In the genomic region with DNA sequence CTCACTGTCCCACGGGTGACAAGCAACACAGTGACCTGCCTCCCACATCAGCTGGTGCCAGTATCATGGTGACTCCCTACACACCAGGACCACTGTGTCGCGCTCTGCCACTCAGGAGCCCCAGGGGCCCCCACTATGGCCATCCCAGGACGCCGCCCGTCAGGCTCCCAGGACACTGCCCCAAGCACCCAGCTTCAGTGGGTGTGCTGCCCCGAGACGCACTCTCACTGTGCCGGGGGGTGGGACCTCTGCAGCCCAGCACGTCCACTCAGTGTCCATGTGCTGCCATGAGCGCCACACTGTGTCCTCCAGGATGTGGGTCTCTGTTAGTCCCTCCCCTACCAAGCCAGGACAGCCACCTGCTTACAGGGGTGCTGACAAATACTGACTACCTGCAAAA, we compare ENCODE assay signal across 17 cellular contexts.
"Had no signal": no experiment of that assay in that cellular context is flagged by ENCODE, and none has a peak within 500 bp of the region (broad histone marks: within the 10 kb centered on the region; RNA-seq: fewer than 3 reads in every experiment).

No MANE protein-coding gene starts in this region.

- H3K9me3 ChIP-seq: ascending aorta, spleen had no signal

- DNase-seq: activated CD4-positive, alpha-beta T cell treated with anti-CD3 and anti-CD28 coated beads, Interleukin-2, amount 50 U/mL, for 4 hours; activated CD4-positive, CD25-positive, alpha-beta regulatory T cell; activated effector memory CD4-positive, alpha-beta T cell treated with anti-CD3 and anti-CD28 coated beads, Interleukin-2, amount 50 U/mL, for 16 hours; activated naive CD8-positive, alpha-beta T cell treated with anti-CD3 and anti-CD28 coated beads, Interleukin-2, amount 10 ng/mL, durations not matched to agents 7 days and 5 days; activated T-cell treated with anti-CD3 and anti-CD28 coated beads, Interleukin-2, amount 50 U/mL, for 1 hour; effector CD4-positive, alpha-beta T cell; foreskin melanocyte; mammary epithelial cell; occipital lobe; spleen; stimulated activated CD4-positive, alpha-beta T cell treated with anti-CD3 and anti-CD28 coated beads, Interleukin-1b, Interleukin-23, amount 100 ng/mL, for 48 hours; stimulated activated naive CD4-positive, alpha-beta T cell had no signal

- ATAC-seq: natural killer cell treated with Interleukin-12 subunit alpha and Interleukin-12 subunit beta and Interleukin-15 and Interleukin-18, amount 100 ng/mL, for 72 hours; sciatic nerve; SK-N-SH treated with all-trans-retinoic acid at 6 μM for 48 hours had no signal

- H3K27ac ChIP-seq: ascending aorta, coronary artery, spleen had no signal

- H3K4me3 ChIP-seq: ascending aorta, coronary artery, spleen had no signal

- H3K27me3 ChIP-seq: ascending aorta, spleen had no signal

- H3K36me3 ChIP-seq: ascending aorta had no signal
